Comparison of ENCODE assay signal across 1 cellular context in the genomic region with DNA sequence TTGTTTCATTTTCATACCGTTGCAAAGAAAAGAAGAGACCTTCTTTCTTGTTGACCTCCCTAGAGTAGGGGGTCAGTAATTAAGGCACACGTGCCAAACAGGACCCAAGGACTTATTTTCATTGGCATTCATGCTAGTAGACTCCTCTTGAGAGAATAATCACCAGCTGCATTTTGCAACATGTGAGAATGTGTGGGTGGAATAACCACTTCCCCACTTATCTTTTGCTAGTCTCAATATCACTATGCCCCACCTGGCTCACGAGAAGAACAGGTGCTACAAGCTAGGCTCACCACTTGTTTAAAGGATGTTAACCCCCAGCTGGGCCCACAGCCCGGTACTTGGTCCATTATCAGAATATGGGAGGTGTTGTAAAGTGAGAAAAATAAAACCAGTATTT.
A peak's percentile ranks its signal among the peaks of the same experiment; 100 is the strongest.
TF ChIP-seq lines count a peak whose summit lies in the region.

No MANE protein-coding gene starts in this region.

TF ChIP-seq in GM12878, 131 proteins besides CTCF, POLR2A, EP300 and RAD21 (continued from another document):
- TF ChIP-seq ATF7 (IDR thresholded peaks at IDR 0.05; ENCODE audit: low read depth): peak; percentile 87
- TF ChIP-seq, protein P1, sequence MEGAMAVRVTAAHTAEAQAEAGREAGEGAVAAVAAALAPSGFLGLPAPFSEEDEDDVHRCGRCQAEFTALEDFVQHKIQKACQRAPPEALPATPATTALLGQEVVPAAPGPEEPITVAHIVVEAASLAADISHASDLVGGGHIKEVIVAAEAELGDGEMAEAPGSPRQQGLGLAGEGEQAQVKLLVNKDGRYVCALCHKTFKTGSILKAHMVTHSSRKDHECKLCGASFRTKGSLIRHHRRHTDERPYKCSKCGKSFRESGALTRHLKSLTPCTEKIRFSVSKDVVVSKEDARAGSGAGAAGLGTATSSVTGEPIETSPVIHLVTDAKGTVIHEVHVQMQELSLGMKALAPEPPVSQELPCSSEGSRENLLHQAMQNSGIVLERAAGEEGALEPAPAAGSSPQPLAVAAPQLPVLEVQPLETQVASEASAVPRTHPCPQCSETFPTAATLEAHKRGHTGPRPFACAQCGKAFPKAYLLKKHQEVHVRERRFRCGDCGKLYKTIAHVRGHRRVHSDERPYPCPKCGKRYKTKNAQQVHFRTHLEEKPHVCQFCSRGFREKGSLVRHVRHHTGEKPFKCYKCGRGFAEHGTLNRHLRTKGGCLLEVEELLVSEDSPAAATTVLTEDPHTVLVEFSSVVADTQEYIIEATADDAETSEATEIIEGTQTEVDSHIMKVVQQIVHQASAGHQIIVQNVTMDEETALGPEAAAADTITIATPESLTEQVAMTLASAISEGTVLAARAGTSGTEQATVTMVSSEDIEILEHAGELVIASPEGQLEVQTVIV (IDR thresholded peaks at IDR 0.05; ENCODE audit: borderline replicate concordance, partially characterized antibody): no peak
- no peak for TF ChIP-seq WRNIP1 (IDR thresholded peaks at IDR 0.05; ENCODE audit: borderline replicate concordance, low read depth, low read length)
- TF ChIP-seq SMC3 (IDR thresholded peaks at IDR 0.05; ENCODE audit: borderline replicate concordance, low read length): peak; percentile 30; the same call in 1 of the 2 replicates
- no peak for TF ChIP-seq HDGF (IDR thresholded peaks at IDR 0.05)
- TF ChIP-seq RCOR1 (conservative IDR thresholded peaks at IDR 0.05; ENCODE audit: low read depth, low read length): 0 out of 2 replicates have a peak, but pooled peaks have one; percentile 18
- TF ChIP-seq POLR2AphosphoS5 (IDR thresholded peaks at IDR 0.05; ENCODE audit: low read length): peak; percentile 84
- peak; percentile 94 for TF ChIP-seq GATAD2B (conservative IDR thresholded peaks at IDR 0.05; ENCODE audit: low read depth)
- peak; percentile 97 for TF ChIP-seq SPI1 (IDR thresholded peaks at IDR 0.05; ENCODE audit: borderline replicate concordance, insufficient read depth, low read depth, low read length)
- peak; percentile 15 for TF ChIP-seq SIX5 (IDR thresholded peaks at IDR 0.05; ENCODE audit: low read depth, low read length, severe bottlenecking)
- TF ChIP-seq HDAC2 (IDR thresholded peaks at IDR 0.05): no peak
